8 cellular contexts compared by ENCODE assay signal in the genomic region with DNA sequence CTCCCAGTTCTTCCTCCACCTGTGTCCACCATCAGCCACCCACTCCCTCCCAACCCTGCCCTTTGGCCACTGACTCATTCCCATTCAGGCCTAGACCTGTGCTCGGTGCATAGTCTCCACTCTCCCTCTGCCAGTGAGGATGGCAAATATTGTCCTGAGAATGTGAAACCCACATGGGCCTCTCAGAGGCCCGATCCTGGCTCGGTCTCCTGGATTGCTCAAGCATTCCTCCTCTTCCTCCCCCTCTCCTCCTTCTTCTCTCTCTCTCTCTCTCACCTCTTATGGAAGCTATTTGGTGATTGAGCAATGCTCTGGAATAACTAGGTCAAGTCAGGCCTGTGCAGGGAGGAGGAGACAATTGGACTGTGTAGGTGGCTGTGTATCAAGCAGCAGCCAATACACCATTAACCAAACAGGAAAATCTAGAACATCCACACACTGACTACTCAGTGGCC.
DNase-seq lines count a peak whose midpoint lies in the region; ATAC-seq and TF ChIP-seq lines count a peak whose summit lies in the region.

No MANE protein-coding gene starts in this region.

- H3K27ac ChIP-seq in VCaP: peak overlapping the region; percentile 21
- H3K27ac ChIP-seq in gastroesophageal sphincter: peak overlapping the region in 3 of 4 donors; percentile 66 to 75 (median 68)
- peak overlapping the region; percentile 21 for H3K27ac ChIP-seq in rectal smooth muscle tissue (ENCODE audit: low read depth, low read length)

- H3K4me3 ChIP-seq in BJ (ENCODE audit: low read depth, low read length) (no peak overlapping the region), gastroesophageal sphincter (no peak overlapping the region), rectal smooth muscle tissue (ENCODE audit: low read length) (no peak overlapping the region)

- H3K27me3 ChIP-seq in BJ (ENCODE audit: control insufficient read depth, insufficient read depth, low read length) (peaks cover 5% of the 10 kb centered on the region), gastroesophageal sphincter (no peaks in the 10 kb centered on the region), rectal smooth muscle tissue (ENCODE audit: control insufficient read depth, insufficient read depth, low read length) (no peaks in the 10 kb centered on the region)

- CTCF ChIA-PET in BJ (lab: Yijun Ruan, JAX) (no interaction called here), GM10248 (lab: Yijun Ruan, JAX) (interaction anchor here (1.4 kb wide), 1 partner anchor 36 kb away, joined by 3 read pairs; no protein-coding TSS in a partner anchor)

- DNase-seq in BJ (ENCODE audit: low read depth) (peak; percentile 39), NCI-H146 treated with DMSO at 0.1 percent for 48 hours (lab: John Stamatoyannopoulos, UW; ENCODE audit: unreplicated experiment) (no peak), DMS 273 treated with DMSO at 0.1 percent for 48 hours (lab: John Stamatoyannopoulos, UW) (no peak), GM10248 (ENCODE audit: extremely low spot score) (no peak)

- POLR2A ChIA-PET in BJ (lab: Charles Lee): no interaction called here
- POLR2A ChIA-PET in GM10248 (lab: Yijun Ruan, JAX): no interaction called here

- 48 to 63% methylated on average over 3 of the region's 3 CpGs for WGBS in gastroesophageal sphincter (ENCODE audit: low coverage in 1 of 2), 2 donors

- H3K9ac ChIP-seq in rectal smooth muscle tissue (ENCODE audit: low read length): no peak overlapping the region

- TF ChIP-seq POLR2A in gastroesophageal sphincter (IDR thresholded peaks at IDR 0.05): no peak

- peaks cover 0 to 27% (median 0%) of the 10 kb centered on the region in 3 donors for H3K4me1 ChIP-seq in gastroesophageal sphincter
- H3K4me1 ChIP-seq in rectal smooth muscle tissue (ENCODE audit: control insufficient read depth, insufficient read depth, low read length): no peaks in the 10 kb centered on the region

- peak; percentile 91 for ATAC-seq in gastroesophageal sphincter
- no peak for ATAC-seq in GM19395 (IDR thresholded peaks at IDR 0.05; ENCODE audit: unreplicated experiment)

- no peak for TF ChIP-seq EP300 in gastroesophageal sphincter (IDR thresholded peaks at IDR 0.05)

- H3K36me3 ChIP-seq in BJ (ENCODE audit: control insufficient read depth, insufficient read depth, low read length): no peaks in the 10 kb centered on the region
- H3K36me3 ChIP-seq in gastroesophageal sphincter: no peaks in the 10 kb centered on the region
- no peaks in the 10 kb centered on the region for H3K36me3 ChIP-seq in rectal smooth muscle tissue (ENCODE audit: control insufficient read depth, insufficient read depth, low read length)

- no peaks in the 10 kb centered on the region for H3K9me3 ChIP-seq in gastroesophageal sphincter

- no peak for TF ChIP-seq CTCF in BJ (IDR thresholded peaks at IDR 0.05; ENCODE audit: insufficient read depth, low read depth, low read length)
- TF ChIP-seq CTCF in VCaP (conservative IDR thresholded peaks at IDR 0.05): no peak
- TF ChIP-seq CTCF in gastroesophageal sphincter (IDR thresholded peaks at IDR 0.05): no peak
- TF ChIP-seq CTCF in GM10248 (IDR thresholded peaks at IDR 0.05; ENCODE audit: control extremely low read depth, extremely low read depth, low read depth, missing control alignments): no peak
